8 cellular contexts compared by ENCODE assay signal in the genomic region with DNA sequence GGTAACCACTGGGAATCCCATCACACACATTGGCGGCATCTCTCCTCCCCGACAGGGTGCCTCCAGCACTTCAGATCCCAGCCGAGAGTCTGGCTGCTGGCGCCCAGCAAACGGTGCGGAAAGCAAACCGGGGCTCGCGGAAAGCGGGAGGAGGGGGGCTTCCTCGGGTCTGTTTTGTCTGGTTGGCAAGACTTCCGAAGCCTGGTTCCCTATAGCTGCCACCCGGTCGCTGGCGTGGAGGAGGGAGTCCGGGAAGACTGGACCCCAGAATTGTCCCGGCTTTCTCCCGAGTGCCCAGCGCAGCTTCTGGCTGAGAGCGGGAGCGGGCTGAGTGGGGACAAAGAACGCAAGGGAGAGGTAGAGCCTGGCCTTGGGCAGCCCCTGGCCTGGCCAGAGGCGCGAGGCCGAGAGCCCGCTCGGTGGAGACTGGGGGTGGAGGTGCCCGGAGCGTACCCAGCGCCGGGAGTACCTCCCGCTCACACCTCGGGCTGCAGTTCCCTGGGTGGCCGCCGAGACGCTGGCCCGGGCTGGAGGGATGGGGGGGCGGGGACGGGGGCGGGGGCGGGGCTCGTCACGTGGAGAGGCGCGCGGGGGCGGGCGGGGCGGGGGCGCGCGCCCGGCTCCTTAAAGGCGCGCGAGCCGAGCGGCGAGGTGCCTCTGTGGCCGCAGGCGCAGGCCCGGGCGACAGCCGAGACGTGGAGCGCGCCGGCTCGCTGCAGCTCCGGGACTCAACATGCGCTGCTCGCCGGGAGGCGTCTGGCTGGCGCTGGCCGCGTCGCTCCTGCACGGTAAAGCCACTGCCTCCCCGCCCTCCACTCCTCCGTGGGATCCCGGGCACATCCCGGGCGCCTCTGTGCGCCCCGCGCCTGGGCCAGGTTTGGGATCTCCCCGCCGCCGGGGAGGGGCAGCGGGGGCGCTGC. TPM values are rescaled to one million over a fixed set of nuclear protein-coding genes. Genes with fewer than 3 reads are reported as not detected.
DNase-seq lines count a peak whose midpoint lies in the region; ATAC-seq and TF ChIP-seq lines count a peak whose summit lies in the region.

A gene (plus strand): TSS at position 654 of the 920 bp plus-strand sequence. CDS start 80 bp downstream, at position 734.

- H3K9ac ChIP-seq in Karpas-422 (ENCODE audit: low read length) (no peak within 1 kb of the TSS), mucosa of stomach (ENCODE audit: low read length) (peak within 1 kb of the TSS; percentile 64)

- no peak for TF ChIP-seq EP300 in upper lobe of left lung (IDR thresholded peaks at IDR 0.05)

- H3K36me3 ChIP-seq in Karpas-422 (ENCODE audit: insufficient read depth, low read length) (no peaks in the 10 kb centered on the region), esophagus (ENCODE audit: control insufficient read depth in 2 of 2, insufficient read depth in 2 of 2, low read length in 1 of 2) (no peaks in the 10 kb centered on the region), mucosa of stomach (ENCODE audit: control insufficient read depth, insufficient read depth, low read length) (no peaks in the 10 kb centered on the region), upper lobe of left lung (no peaks in the 10 kb centered on the region), PC-9 (ENCODE audit: low read depth) (no peaks in the 10 kb centered on the region)

- TF ChIP-seq POLR2A in upper lobe of left lung (IDR thresholded peaks at IDR 0.05), result no peak

- no TSS peak for BruUV-seq in PC-9 (replicated peaks; lab: Mats Ljungman, UMichigan)

- H3K79me2 ChIP-seq in Karpas-422 (ENCODE audit: low read length), result no peaks in the 10 kb centered on the region
- no peaks in the 10 kb centered on the region for H3K79me2 ChIP-seq in PC-9 (ENCODE audit: low read depth)

- no peaks in the 10 kb centered on the region for H3K4me1 ChIP-seq in Karpas-422 (ENCODE audit: low read length)
- peaks cover 0 to 7% of the 10 kb centered on the region in 2 donors for H3K4me1 ChIP-seq in esophagus (ENCODE audit: control insufficient read depth in 2 of 2, insufficient read depth in 2 of 2, low read length in 1 of 2)
- H3K4me1 ChIP-seq in mucosa of stomach (ENCODE audit: control insufficient read depth, insufficient read depth, low read length), result peaks cover 11% of the 10 kb centered on the region
- peaks cover 10 to 25% (median 17%) of the 10 kb centered on the region in 4 donors for H3K4me1 ChIP-seq in upper lobe of left lung
- no peaks in the 10 kb centered on the region for H3K4me1 ChIP-seq in PC-9 (replicated peaks; ENCODE audit: insufficient read depth)

- H3K9me3 ChIP-seq in Karpas-422 (ENCODE audit: low read length) (no peaks in the 10 kb centered on the region), esophagus (ENCODE audit: control insufficient read depth in 2 of 2, insufficient read depth in 1 of 2, low read depth in 1 of 2, low read length in 1 of 2) (no peaks in the 10 kb centered on the region), mucosa of stomach (ENCODE audit: control insufficient read depth, low read length) (no peaks in the 10 kb centered on the region), upper lobe of left lung (no peaks in the 10 kb centered on the region), PC-9 (ENCODE audit: insufficient read depth, low read depth) (no peaks in the 10 kb centered on the region)

- H3K27me3 ChIP-seq in Karpas-422 (ENCODE audit: low read length) (no peaks in the 10 kb centered on the region), esophagus (ENCODE audit: control insufficient read depth in 1 of 2, insufficient read depth in 2 of 2, low read length in 2 of 2) (peaks cover 0 to 3% of the 10 kb centered on the region in 2 donors), mucosa of stomach (ENCODE audit: control insufficient read depth, insufficient read depth, low read length) (peaks cover 8% of the 10 kb centered on the region), upper lobe of left lung (peaks cover 0 to 10% (median 2%) of the 10 kb centered on the region in 4 donors), PC-9 (ENCODE audit: insufficient read depth, low read depth) (no peaks in the 10 kb centered on the region)

- H3K4me3 ChIP-seq in Karpas-422 (ENCODE audit: low read length), result no peak within 1 kb of the TSS
- H3K4me3 ChIP-seq in esophagus (ENCODE audit: low read depth in 1 of 2, low read length in 2 of 2), result peak within 1 kb of the TSS; percentile 43 to 47
- H3K4me3 ChIP-seq in mucosa of stomach (ENCODE audit: low read length), result peak within 1 kb of the TSS; percentile 29
- peak within 1 kb of the TSS in 3 of 4 donors; percentile 46 to 60 (median 59) for H3K4me3 ChIP-seq in upper lobe of left lung
- no peak within 1 kb of the TSS for H3K4me3 ChIP-seq in PC-9

- H4K20me1 ChIP-seq in Karpas-422 (ENCODE audit: insufficient read depth, low read depth, low read length) (no peaks in the 10 kb centered on the region), PC-9 (ENCODE audit: insufficient read depth) (no peaks in the 10 kb centered on the region)

- CTCF ChIA-PET in PC-9 (lab: Charles Lee), result no interaction called here

- intact Hi-C loops in PC-9 (cut with micrococcal nuclease; ENCODE audit: unreplicated experiment), result no loop called here

- peak; percentile 48 for ATAC-seq in GM19324 (IDR thresholded peaks at IDR 0.05; ENCODE audit: low FRiP score, unreplicated experiment)
- ATAC-seq in upper lobe of left lung (ENCODE audit: low FRiP score in 2 of 2), result peak; percentile 82 to 87

- 0 to 1% methylated on average over 52 to 92 of the region's 92 CpGs for WGBS in esophagus, 2 donors
- 0% methylated on average over 24 to 27 of the region's 92 CpGs for WGBS in upper lobe of left lung, 2 donors

- peak in 5 of 6 experiments; percentile 20 to 47 (median 39) for TF ChIP-seq CTCF in upper lobe of left lung (IDR thresholded peaks at IDR 0.05)
- TF ChIP-seq CTCF in PC-9 (conservative IDR thresholded peaks at IDR 0.05), result no peak

- H3K9me2 ChIP-seq in Karpas-422 (replicated peaks; ENCODE audit: insufficient read depth, low read length), result no peaks in the 10 kb centered on the region
- H3K9me2 ChIP-seq in PC-9 (ENCODE audit: insufficient read depth), result no peaks in the 10 kb centered on the region

- H3F3A ChIP-seq in PC-9 (ENCODE audit: insufficient read depth, low read depth), result no peaks in the 10 kb centered on the region

- H3K27ac ChIP-seq in Karpas-422 (ENCODE audit: low read length) (no peak within 1 kb of the TSS), esophagus (ENCODE audit: low read depth in 2 of 2, low read length in 1 of 2) (no peak within 1 kb of the TSS), upper lobe of left lung (no peak within 1 kb of the TSS), PC-9 (no peak within 1 kb of the TSS)

- DNase-seq in COLO668 (lab: John Stamatoyannopoulos, UW; ENCODE audit: unreplicated experiment) (peak; percentile 55), Karpas-422 (no peak), T1000 (lab: John Stamatoyannopoulos, UW) (peak; percentile 34), upper lobe of left lung (peak; percentile 55 to 91), PC-9 (no peak)

- H3K4me2 ChIP-seq in Karpas-422 (ENCODE audit: low read depth, low read length, poor library complexity, severe bottlenecking) (peak within 1 kb of the TSS; percentile 26), PC-9 (no peak within 1 kb of the TSS)

- no peak within 1 kb of the TSS for H2AFZ ChIP-seq in Karpas-422 (ENCODE audit: low read length)
- H2AFZ ChIP-seq in PC-9, result no peak within 1 kb of the TSS

- POLR2A ChIA-PET in PC-9 (lab: Charles Lee; ENCODE audit: unreplicated experiment), result no interaction called here

RNA-seq across cellular contexts. Expression of the gene that starts here (rescaled TPM):
- total RNA-seq in Karpas-422 (2014; rRNA removed; shearing (Covaris generic); ENCODE audit: low replicate concordance), result not detected in 2 replicates
- under 1 TPM; 0.15 to 0.31 TPM for polyA plus RNA-seq in esophagus
- total RNA-seq in upper lobe of left lung, result 1 to 10 TPM; 1.1 to 5.2 (median 1.7) TPM
- not detected in 2 replicates for total RNA-seq in PC-9 (2021)

Comparison
In these comparisons a context has a peak if more than half of its experiments do, and no peak if none do; other contexts are left out.
1. DNase-seq: peak in COLO668 (single experiment), T1000 (single experiment) and upper lobe of left lung (2 of 2); none in Karpas-422 (single experiment) and PC-9 (0 of 2).
2. H3K4me3 ChIP-seq: peak in esophagus (2 of 2), mucosa of stomach (single experiment) and upper lobe of left lung (3 of 4); none in Karpas-422 (single experiment) and PC-9 (single experiment).